ENCODE assay signal across 30 cellular contexts in the genomic region with DNA sequence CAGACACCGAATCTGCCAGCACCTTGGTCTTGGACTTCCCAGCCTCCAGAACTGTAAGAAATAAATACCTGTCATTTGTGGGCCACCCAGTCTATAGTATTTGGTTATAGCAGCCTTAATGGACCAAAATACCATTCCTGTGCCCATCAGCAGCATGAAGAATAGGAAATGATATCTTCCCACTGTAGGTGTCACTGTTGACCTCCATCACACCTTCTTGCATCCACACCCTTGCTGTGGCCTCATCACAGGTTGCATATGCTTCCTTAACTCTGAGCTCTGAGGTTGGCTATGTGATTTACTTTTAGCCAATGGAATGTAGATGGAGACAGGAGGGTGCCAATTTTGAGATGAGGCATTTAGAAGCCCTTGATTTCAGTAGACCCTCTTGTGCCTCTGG.
A peak's percentile ranks its signal among the peaks of the same experiment; 100 is the strongest.
DNase-seq lines count a peak whose midpoint lies in the region; ATAC-seq, FAIRE-seq and TF ChIP-seq lines count a peak whose summit lies in the region.
"Had no signal": no experiment of that assay in that cellular context is flagged by ENCODE, and none has a peak within 500 bp of the region (broad histone marks: within the 10 kb centered on the region; RNA-seq: fewer than 3 reads in every experiment).

No MANE protein-coding gene starts in this region.

- no peaks in the 10 kb centered on the region for H3K9me2 ChIP-seq in Karpas-422 (replicated peaks; ENCODE audit: insufficient read depth, low read length)

- no peaks in the 10 kb centered on the region for H4K20me1 ChIP-seq in Karpas-422 (ENCODE audit: insufficient read depth, low read depth, low read length)

- TF ChIP-seq EP300 in A549 (IDR thresholded peaks at IDR 0.05): no peak

- H3K36me3 ChIP-seq in Karpas-422 (ENCODE audit: insufficient read depth, low read length) (no peaks in the 10 kb centered on the region), Panc1 (ENCODE audit: control insufficient read depth, insufficient read depth, low read length) (no peaks in the 10 kb centered on the region), mesenchymal stem cell (ENCODE audit: control insufficient read depth in 1 of 2, insufficient read depth in 2 of 2, low read depth in 1 of 2, low read length in 2 of 2) (no peaks in the 10 kb centered on the region), spleen (no peaks in the 10 kb centered on the region), left ventricle myocardium inferior (no peaks in the 10 kb centered on the region)
- H3K36me3 ChIP-seq: SJSA1 had no signal

- H3K14ac ChIP-seq in mesenchymal stem cell (ENCODE audit: low read length in 2 of 2): no peak overlapping the region

- TF ChIP-seq CTCF in A549 (IDR thresholded peaks at IDR 0.05) (no peak), Panc1 (IDR thresholded peaks at IDR 0.05) (peak; percentile 25), spleen (IDR thresholded peaks at IDR 0.05 in 8 of 11, conservative IDR thresholded peaks at IDR 0.05 in 3 of 11) (no peak), left ventricle myocardium inferior (IDR thresholded peaks at IDR 0.05; ENCODE audit: borderline replicate concordance) (no peak)

- in situ Hi-C loops in Panc1 (cut with HindIII; ENCODE audit: low pct_unique_long_range_greater_than_20kb, low sequenced_read_pairs): no loop called here

- TF ChIP-seq RAD21 in A549 (conservative IDR thresholded peaks at IDR 0.05 in 1 of 2, IDR thresholded peaks at IDR 0.05 in 1 of 2): 0 out of 5 replicates have a peak, but pooled peaks of 1 of the 2 experiments have one; percentile 7

- H3K4me1 Mint-ChIP-seq in activated T-cell treated with anti-CD3 and anti-CD28 coated beads, Interleukin-2, amount 50 U/mL, for 24 hours (ENCODE audit: low read depth): no peaks in the 10 kb centered on the region
- H3K4me1 Mint-ChIP-seq: T-cell had no signal

- no peak overlapping the region for H3K4me3 ChIP-seq in A549
- H3K4me3 ChIP-seq in Karpas-422 (ENCODE audit: low read length): no peak overlapping the region
- no peak overlapping the region for H3K4me3 ChIP-seq in Panc1 (ENCODE audit: low read depth in 2 of 2, low read length in 2 of 2)
- H3K4me3 ChIP-seq in mesenchymal stem cell (ENCODE audit: insufficient read depth in 1 of 2, low read depth in 1 of 2, low read length in 2 of 2): no peak overlapping the region
- H3K4me3 ChIP-seq in spleen: no peak overlapping the region
- no peak overlapping the region for H3K4me3 ChIP-seq in left ventricle myocardium inferior
- H3K4me3 ChIP-seq: PC-9, SJSA1 had no signal

- no peaks in the 10 kb centered on the region for H3K79me2 ChIP-seq in Karpas-422 (ENCODE audit: low read length)

- 3% methylated on average over 1 of the region's 1 CpG for WGBS in A549 (ENCODE audit: missing lambda C conversion rate)
- 100% methylated on average over 1 of the region's 1 CpG for WGBS in mesenchymal stem cell
- WGBS in spleen, 5 donors: 96 to 100% (median 100%) methylated on average over 1 of the region's 1 CpG

- H3K9me3 ChIP-seq in A549 (peaks cover 6% of the 10 kb centered on the region; the same call in 1 of the 3 replicates), Karpas-422 (ENCODE audit: low read length) (no peaks in the 10 kb centered on the region), Panc1 (ENCODE audit: control insufficient read depth, insufficient read depth, low read depth, low read length) (no peaks in the 10 kb centered on the region), mesenchymal stem cell (ENCODE audit: control insufficient read depth, low read length) (no peaks in the 10 kb centered on the region), spleen (peaks cover 0 to 4% (median 0%) of the 10 kb centered on the region in 8 donors), left ventricle myocardium inferior (replicated peaks) (no peaks in the 10 kb centered on the region)
- H3K9me3 ChIP-seq: Caco-2, SJSA1 had no signal

- H3K27me3 Mint-ChIP-seq in activated T-cell treated with anti-CD3 and anti-CD28 coated beads, Interleukin-2, amount 50 U/mL, for 24 hours: peaks cover 8% of the 10 kb centered on the region
- H3K27me3 Mint-ChIP-seq: IgD-negative memory B cell had no signal

- no peak overlapping the region for H2BK12ac ChIP-seq in mesenchymal stem cell (ENCODE audit: low read length in 2 of 2)

- no peak overlapping the region for H2AK5ac ChIP-seq in mesenchymal stem cell (ENCODE audit: low read length, severe bottlenecking)

- H3K27ac ChIP-seq in A549: no peak overlapping the region
- H3K27ac ChIP-seq in Karpas-422 (ENCODE audit: low read length): no peak overlapping the region
- no peak overlapping the region for H3K27ac ChIP-seq in Panc1 (ENCODE audit: low read length)
- H3K27ac ChIP-seq in mesenchymal stem cell (ENCODE audit: low read length, poor library complexity, severe bottlenecking): no peak overlapping the region
- H3K27ac ChIP-seq in spleen: no peak overlapping the region
- H3K27ac ChIP-seq in left ventricle myocardium inferior (replicated peaks): no peak overlapping the region
- H3K27ac ChIP-seq: KMS-11, PC-9, SJSA1 had no signal

- H3K4me3 Mint-ChIP-seq in activated T-cell treated with anti-CD3 and anti-CD28 coated beads, Interleukin-2, amount 50 U/mL, for 24 hours: no peak overlapping the region
- H3K4me3 Mint-ChIP-seq: CD8-positive, alpha-beta T cell; IgD-negative memory B cell; T-cell had no signal

- ATAC-seq in A549 (no peak), Panc1 (no peak)
- ATAC-seq: CD8-positive, alpha-beta T cell; HCT116; T-cell had no signal

- no peak for TF ChIP-seq POLR2A in A549 (IDR thresholded peaks at IDR 0.05; ENCODE audit: low read length)
- no peak for TF ChIP-seq POLR2A in spleen (IDR thresholded peaks at IDR 0.05)

- no peak overlapping the region for H2AFZ ChIP-seq in Karpas-422 (ENCODE audit: low read length)
- no peak overlapping the region for H2AFZ ChIP-seq in mesenchymal stem cell (ENCODE audit: low read depth, low read length)
- H2AFZ ChIP-seq: PC-9 had no signal

- H4K8ac ChIP-seq in mesenchymal stem cell (ENCODE audit: low read length): no peak overlapping the region

- no peak overlapping the region for H2BK120ac ChIP-seq in mesenchymal stem cell (ENCODE audit: low read depth, low read length)

- H2BK15ac ChIP-seq in mesenchymal stem cell (ENCODE audit: low read depth, poor library complexity, severe bottlenecking): no peak overlapping the region

- CTCF ChIA-PET in A549 (lab: Yijun Ruan, JAX) (interaction anchor here (0.8 kb wide), 1 partner anchor 40 kb away, joined by 3 read pairs; no protein-coding TSS in a partner anchor), Panc1 (lab: Charles Lee) (no interaction called here)

- H3K9me3 Mint-ChIP-seq in activated T-cell treated with anti-CD3 and anti-CD28 coated beads, Interleukin-2, amount 50 U/mL, for 24 hours: no peaks in the 10 kb centered on the region
- H3K9me3 Mint-ChIP-seq: CD8-positive, alpha-beta T cell had no signal

- no peaks in the 10 kb centered on the region for H3K79me1 ChIP-seq in mesenchymal stem cell (replicated peaks; ENCODE audit: low read length, poor library complexity, severe bottlenecking)

- H3K27me3 ChIP-seq in Karpas-422 (ENCODE audit: low read length) (no peaks in the 10 kb centered on the region), Panc1 (ENCODE audit: control insufficient read depth, insufficient read depth, low read length) (peaks cover 3% of the 10 kb centered on the region; the same call in 1 of the 2 replicates), mesenchymal stem cell (ENCODE audit: control insufficient read depth in 1 of 2, insufficient read depth in 1 of 2, low read length in 2 of 2) (peaks cover 0 to 5% of the 10 kb centered on the region in 2 experiments), spleen (replicated peaks in 1 of 7) (no peaks in the 10 kb centered on the region), left ventricle myocardium inferior (ENCODE audit: low read depth) (peaks cover 76% of the 10 kb centered on the region)
- H3K27me3 ChIP-seq: SJSA1 had no signal

- H3K4me2 ChIP-seq in A549 (no peak overlapping the region), Karpas-422 (ENCODE audit: low read depth, low read length, poor library complexity, severe bottlenecking) (no peak overlapping the region), mesenchymal stem cell (ENCODE audit: low read length, poor library complexity, severe bottlenecking) (no peak overlapping the region)
- H3K4me2 ChIP-seq: KMS-11, PC-9 had no signal

- no peak overlapping the region for H3K27ac Mint-ChIP-seq in activated T-cell treated with anti-CD3 and anti-CD28 coated beads, Interleukin-2, amount 50 U/mL, for 24 hours
- H3K27ac Mint-ChIP-seq: CD8-positive, alpha-beta T cell; IgD-negative memory B cell; T-cell had no signal

- H3K23ac ChIP-seq in mesenchymal stem cell (ENCODE audit: low read length in 2 of 2): no peak overlapping the region

- intact Hi-C loops in Panc1 (cut with micrococcal nuclease; ENCODE audit: unreplicated experiment) (no loop called here), spleen (cut with DNase I; ENCODE audit: low total_unique reads) (no loop called here), left ventricle myocardium inferior (cut with micrococcal nuclease) (no loop called here)

- no peak overlapping the region for H3K4ac ChIP-seq in mesenchymal stem cell (ENCODE audit: low read depth in 1 of 2, low read length in 2 of 2)

- no TSS peak for BruUV-seq in Panc1 (replicated peaks; lab: Mats Ljungman, UMichigan)

- no peaks in the 10 kb centered on the region for H3K4me1 ChIP-seq in A549
- H3K4me1 ChIP-seq in Karpas-422 (ENCODE audit: low read length): peaks cover 25% of the 10 kb centered on the region
- no peaks in the 10 kb centered on the region for H3K4me1 ChIP-seq in Panc1 (ENCODE audit: control insufficient read depth, insufficient read depth, low read length)
- no peaks in the 10 kb centered on the region for H3K4me1 ChIP-seq in mesenchymal stem cell (ENCODE audit: control insufficient read depth, insufficient read depth, low read depth, low read length)
- no peaks in the 10 kb centered on the region for H3K4me1 ChIP-seq in spleen
- H3K4me1 ChIP-seq in left ventricle myocardium inferior: no peaks in the 10 kb centered on the region
- H3K4me1 ChIP-seq: Caco-2 had no signal

- peak overlapping the region; percentile 65 for H4K91ac ChIP-seq in mesenchymal stem cell (ENCODE audit: low read length)

- no peak overlapping the region for H2BK5ac ChIP-seq in mesenchymal stem cell (ENCODE audit: low read depth, low read length, poor library complexity, severe bottlenecking)

- H3K9ac ChIP-seq in Karpas-422 (ENCODE audit: low read length) (no peak overlapping the region), mesenchymal stem cell (ENCODE audit: low read length) (no peak overlapping the region)
- H3K9ac ChIP-seq: KMS-11 had no signal

- DNase-seq in A549 (ENCODE audit: low read depth in 1 of 2, low spot score in 1 of 2) (no peak), Karpas-422 (peak; percentile 67), Panc1 (ENCODE audit: low read depth, low spot score) (no peak), mesenchymal stem cell (no peak), spleen (no peak), left ventricle myocardium inferior (no peak), NCI-H2171 (lab: John Stamatoyannopoulos, UW) (no peak)
- DNase-seq in activated T-cell treated with anti-CD3 and anti-CD28 coated beads, Interleukin-2, amount 50 U/mL, for 24 hours: no peak
- DNase-seq: C1 segment of cervical spinal cord, Caco-2, EL, GDM1, NCI-H1048, NCI-H1417, NCI-H1694, NCI-H2081, NCI-H345, NCI-H510A treated with DMSO at 0.1 percent for 48 hours, NCI-H82, PC-9, Right ventricle myocardium superior, RPMI8226, T-cell had no signal

- POLR2A ChIA-PET in A549 (lab: Yijun Ruan, JAX) (no interaction called here), Panc1 (lab: Charles Lee) (no interaction called here)

- H3K36me3 Mint-ChIP-seq in activated T-cell treated with anti-CD3 and anti-CD28 coated beads, Interleukin-2, amount 50 U/mL, for 24 hours (ENCODE audit: low read depth): no peaks in the 10 kb centered on the region
- H3K36me3 Mint-ChIP-seq: CD8-positive, alpha-beta T cell; IgD-negative memory B cell; T-cell had no signal

- FAIRE-seq in A549 (lab: Jason Lieb, UNC): peak; percentile 49
- FAIRE-seq: A204.1, GM12891 had no signal

- H3K18ac ChIP-seq in mesenchymal stem cell (ENCODE audit: low read depth in 1 of 2, low read length in 2 of 2): peak overlapping the region; percentile 5 to 17
